10 cellular contexts compared by ENCODE assay signal in genomic region chr6:160791459-160791858, GRCh38.
A peak's percentile ranks its signal among the peaks of the same experiment; 100 is the strongest.
DNase-seq lines count a peak whose midpoint lies in the region; ATAC-seq lines count a peak whose summit lies in the region.
"Had no signal": no experiment of that assay in that cellular context is flagged by ENCODE, and none has a peak within 500 bp of the region (broad histone marks: within the 10 kb centered on the region; RNA-seq: fewer than 3 reads in every experiment).

No MANE protein-coding gene starts in this region.

- CTCF ChIA-PET in activated CD4-positive, alpha-beta memory T cell treated with anti-CD3 and anti-CD28 coated beads for 36 hours (lab: Charles Lee), result no interaction called here

- peak in 1 of 2 donors; percentile 61 for ATAC-seq in activated T-cell treated with anti-CD3 and anti-CD28 coated beads, Interleukin-2, amount 50 U/mL, for 72 hours (replicated peaks in 1 of 2)
- ATAC-seq in HG02588 (IDR thresholded peaks at IDR 0.05; ENCODE audit: unreplicated experiment) (peak; percentile 64), HG03520 (IDR thresholded peaks at IDR 0.05; ENCODE audit: unreplicated experiment) (peak; percentile 45)
- peak; percentile 27 to 57 for ATAC-seq in stimulated activated naive B cell treated with anti-CD40 and anti-IgM and Interleukin-4, amounts not matched to agents 10 μg/mL and 1 μg/mL and 100 μg/mL, for 72 hours (replicated peaks)

- H3K9me3 Mint-ChIP-seq in activated T-cell treated with anti-CD3 and anti-CD28 coated beads, Interleukin-2, amount 50 U/mL, for 72 hours, result peaks cover 10 to 12% of the 10 kb centered on the region in 2 donors
- peaks cover 5 to 8% of the 10 kb centered on the region in 2 donors for H3K9me3 Mint-ChIP-seq in stimulated activated naive B cell treated with anti-CD40 and anti-IgM and Interleukin-4, amounts not matched to agents 10 μg/mL and 1 μg/mL and 100 μg/mL, for 72 hours
- peaks cover 2% of the 10 kb centered on the region for H3K9me3 Mint-ChIP-seq in activated CD4-positive, alpha-beta memory T cell treated with anti-CD3 and anti-CD28 coated beads for 36 hours

- H3K27ac Mint-ChIP-seq in activated T-cell treated with anti-CD3 and anti-CD28 coated beads, Interleukin-2, amount 50 U/mL, for 72 hours, result peak overlapping the region; percentile 66
- H3K27ac Mint-ChIP-seq in stimulated activated naive B cell treated with anti-CD40 and anti-IgM and Interleukin-4, amounts not matched to agents 10 μg/mL and 1 μg/mL and 100 μg/mL, for 72 hours, result no peak overlapping the region
- H3K27ac Mint-ChIP-seq in activated CD4-positive, alpha-beta memory T cell treated with anti-CD3 and anti-CD28 coated beads for 36 hours, result no peak overlapping the region

- intact Hi-C loops in activated CD4-positive, alpha-beta memory T cell treated with anti-CD3 and anti-CD28 coated beads for 36 hours (cut with micrococcal nuclease), result no loop called here

- POLR2A ChIA-PET in activated CD4-positive, alpha-beta memory T cell treated with anti-CD3 and anti-CD28 coated beads for 36 hours (lab: Charles Lee), result no interaction called here

- no peak for DNase-seq in activated T-cell treated with anti-CD3 and anti-CD28 coated beads, Interleukin-2, amount 50 U/mL, for 72 hours
- no peak for DNase-seq in activated T-cell treated with anti-CD3 and anti-CD28 coated beads, Interleukin-2, amount 50 U/mL, for 48 hours
- DNase-seq in stimulated activated naive B cell treated with anti-CD40 and anti-IgM and Interleukin-4, amounts not matched to agents 10 μg/mL and 1 μg/mL and 100 μg/mL, for 72 hours, result no peak
- DNase-seq in activated CD4-positive, alpha-beta memory T cell treated with anti-CD3 and anti-CD28 coated beads for 36 hours, result no peak
- DNase-seq in inferior parietal cortex (ENCODE audit: extremely low spot score), result no peak
- DNase-seq in activated CD4-positive, CD25-positive, alpha-beta regulatory T cell treated with anti-CD3 and anti-CD28 coated beads, Interleukin-2, amount 50 U/mL, for 72 hours, result no peak
- DNase-seq: ACHN, NCI-H69 had no signal

- peak overlapping the region in 1 of 2 donors; percentile 18 for H3K4me3 Mint-ChIP-seq in activated T-cell treated with anti-CD3 and anti-CD28 coated beads, Interleukin-2, amount 50 U/mL, for 72 hours
- no peak overlapping the region for H3K4me3 Mint-ChIP-seq in stimulated activated naive B cell treated with anti-CD40 and anti-IgM and Interleukin-4, amounts not matched to agents 10 μg/mL and 1 μg/mL and 100 μg/mL, for 72 hours
- no peak overlapping the region for H3K4me3 Mint-ChIP-seq in activated CD4-positive, alpha-beta memory T cell treated with anti-CD3 and anti-CD28 coated beads for 36 hours

- H3K36me3 Mint-ChIP-seq in activated T-cell treated with anti-CD3 and anti-CD28 coated beads, Interleukin-2, amount 50 U/mL, for 72 hours (ENCODE audit: insufficient read depth in 2 of 2), result peaks cover 7 to 10% of the 10 kb centered on the region in 2 donors
- peaks cover 0 to 1% of the 10 kb centered on the region in 2 donors for H3K36me3 Mint-ChIP-seq in stimulated activated naive B cell treated with anti-CD40 and anti-IgM and Interleukin-4, amounts not matched to agents 10 μg/mL and 1 μg/mL and 100 μg/mL, for 72 hours
- no peaks in the 10 kb centered on the region for H3K36me3 Mint-ChIP-seq in activated CD4-positive, alpha-beta memory T cell treated with anti-CD3 and anti-CD28 coated beads for 36 hours

- no peaks in the 10 kb centered on the region for H3K27me3 Mint-ChIP-seq in activated T-cell treated with anti-CD3 and anti-CD28 coated beads, Interleukin-2, amount 50 U/mL, for 72 hours (ENCODE audit: low read depth)
- H3K27me3 Mint-ChIP-seq in stimulated activated naive B cell treated with anti-CD40 and anti-IgM and Interleukin-4, amounts not matched to agents 10 μg/mL and 1 μg/mL and 100 μg/mL, for 72 hours, result peaks cover 0 to 7% of the 10 kb centered on the region in 2 donors
- peaks cover 7% of the 10 kb centered on the region for H3K27me3 Mint-ChIP-seq in activated CD4-positive, alpha-beta memory T cell treated with anti-CD3 and anti-CD28 coated beads for 36 hours

- H3K4me1 Mint-ChIP-seq in activated T-cell treated with anti-CD3 and anti-CD28 coated beads, Interleukin-2, amount 50 U/mL, for 72 hours (ENCODE audit: low read depth), result peaks cover 7% of the 10 kb centered on the region
- peaks cover 6 to 8% of the 10 kb centered on the region in 2 donors for H3K4me1 Mint-ChIP-seq in stimulated activated naive B cell treated with anti-CD40 and anti-IgM and Interleukin-4, amounts not matched to agents 10 μg/mL and 1 μg/mL and 100 μg/mL, for 72 hours
- peaks cover 8% of the 10 kb centered on the region for H3K4me1 Mint-ChIP-seq in activated CD4-positive, alpha-beta memory T cell treated with anti-CD3 and anti-CD28 coated beads for 36 hours (ENCODE audit: low read depth)
